In the genomic region with DNA sequence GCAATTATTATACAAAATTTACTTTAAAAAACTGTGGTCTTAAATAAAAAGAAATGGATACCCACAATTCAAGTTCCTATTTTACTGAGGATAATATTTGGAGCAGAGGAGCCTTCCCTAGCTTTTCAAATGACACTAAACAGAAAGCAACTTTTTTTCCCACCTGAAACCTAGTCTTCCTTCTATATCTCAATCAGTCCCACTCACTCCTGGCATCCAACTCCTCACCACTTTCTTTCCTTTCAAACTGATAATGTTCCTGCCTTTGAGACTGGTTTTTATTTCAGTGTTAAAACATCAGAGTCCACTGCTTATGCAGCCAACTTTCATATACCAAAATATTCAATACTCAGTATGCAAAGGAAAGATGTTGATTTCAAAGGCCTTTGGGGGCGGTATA, we compare ENCODE assay signal across 16 cellular contexts.
DNase-seq lines count a peak whose midpoint lies in the region; ATAC-seq and TF ChIP-seq lines count a peak whose summit lies in the region.
"Had no signal": no experiment of that assay in that cellular context is flagged by ENCODE, and none has a peak within 500 bp of the region (broad histone marks: within the 10 kb centered on the region; RNA-seq: fewer than 3 reads in every experiment).

No MANE protein-coding gene starts in this region.

- no peak for TF ChIP-seq CTCF in right atrium auricular region (IDR thresholded peaks at IDR 0.05)
- TF ChIP-seq CTCF in WTC11 (IDR thresholded peaks at IDR 0.05), result no peak
- no peak for TF ChIP-seq CTCF in CD4-positive, alpha-beta T cell (IDR thresholded peaks at IDR 0.05)

- POLR2A ChIA-PET in WTC11 (lab: Charles Lee), result no interaction called here
- POLR2A ChIA-PET in CD4-positive, alpha-beta T cell (lab: Charles Lee), result no interaction called here

- no peaks in the 10 kb centered on the region for H3K27me3 ChIP-seq in right cardiac atrium (ENCODE audit: control insufficient read depth, insufficient read depth)
- H3K27me3 ChIP-seq in right atrium auricular region, result no peaks in the 10 kb centered on the region
- H3K27me3 ChIP-seq in iPS-18a (ENCODE audit: control insufficient read depth, insufficient read depth, low read length), result peaks cover 18% of the 10 kb centered on the region
- H3K27me3 ChIP-seq in CD4-positive, alpha-beta T cell (ENCODE audit: control insufficient read depth, insufficient read depth, low read length), result peaks cover 6% of the 10 kb centered on the region
- H3K27me3 ChIP-seq: Peyer's patch, SJCRH30 had no signal

- H3K36me3 ChIP-seq in right atrium auricular region (no peaks in the 10 kb centered on the region), iPS-18a (ENCODE audit: control insufficient read depth, low read depth, low read length) (no peaks in the 10 kb centered on the region)
- H3K36me3 ChIP-seq: Peyer's patch, SJCRH30 had no signal

- H3K4me1 ChIP-seq in right cardiac atrium (ENCODE audit: control insufficient read depth, insufficient read depth, low read length) (no peaks in the 10 kb centered on the region), right atrium auricular region (peaks cover 0 to 14% of the 10 kb centered on the region in 2 donors), iPS-18a (ENCODE audit: control insufficient read depth, low read depth, low read length) (peaks cover 53% of the 10 kb centered on the region)
- H3K4me1 ChIP-seq: SJCRH30 had no signal

- H3K4me1 Mint-ChIP-seq in WTC11, result peaks cover 47% of the 10 kb centered on the region
- H3K4me1 Mint-ChIP-seq in CD4-positive, alpha-beta T cell (ENCODE audit: low read depth), result no peaks in the 10 kb centered on the region
- no peaks in the 10 kb centered on the region for H3K4me1 Mint-ChIP-seq in effector memory CD8-positive, alpha-beta T cell (ENCODE audit: low read depth in 2 of 2)

- peak overlapping the region; percentile 2; the same call in 1 of the 2 replicates for H3K27ac Mint-ChIP-seq in WTC11
- H3K27ac Mint-ChIP-seq in CD4-positive, alpha-beta T cell, result no peak overlapping the region
- no peak overlapping the region for H3K27ac Mint-ChIP-seq in effector memory CD8-positive, alpha-beta T cell
- H3K27ac Mint-ChIP-seq: B cell had no signal

- CTCF ChIA-PET in WTC11 (lab: Charles Lee), result interaction anchor here (1.7 kb wide), 1 partner anchor 105 kb away, joined by 5 read pairs; no protein-coding TSS in a partner anchor
- CTCF ChIA-PET in CD4-positive, alpha-beta T cell (lab: Charles Lee), result no interaction called here

- 84% methylated on average over 1 of the region's 1 CpG for WGBS in right cardiac atrium

- intact Hi-C loops in right cardiac atrium (cut with DNase I), result no loop called here
- intact Hi-C loops in CD4-positive, alpha-beta T cell (cut with DNase I, micrococcal nuclease), result no loop called here

- no peak overlapping the region for H3K9ac ChIP-seq in iPS-18a (ENCODE audit: low read length)

- ATAC-seq in right cardiac atrium (no peak), WTC11 (peak; percentile 54; the same call in 1 of the 2 replicates), HG03521 (IDR thresholded peaks at IDR 0.05; ENCODE audit: unreplicated experiment) (no peak)
- no peak for ATAC-seq in CD4-positive, alpha-beta T cell (ENCODE audit: poor library complexity)
- ATAC-seq in effector memory CD8-positive, alpha-beta T cell (replicated peaks), result no peak
- ATAC-seq: GM12878 had no signal

- H3K4me3 ChIP-seq in right cardiac atrium (ENCODE audit: low read length) (peak overlapping the region; percentile 3), right atrium auricular region (no peak overlapping the region), iPS-18a (ENCODE audit: low read length) (peak overlapping the region; percentile 21)
- H3K4me3 ChIP-seq: GM12878, Peyer's patch, SJCRH30 had no signal

- H3K36me3 Mint-ChIP-seq in WTC11, result peaks cover 2% of the 10 kb centered on the region; the same call in 1 of the 2 replicates
- no peaks in the 10 kb centered on the region for H3K36me3 Mint-ChIP-seq in CD4-positive, alpha-beta T cell (ENCODE audit: low read depth)
- no peaks in the 10 kb centered on the region for H3K36me3 Mint-ChIP-seq in effector memory CD8-positive, alpha-beta T cell (ENCODE audit: insufficient read depth)

- no peaks in the 10 kb centered on the region for H3K9me3 ChIP-seq in right cardiac atrium (ENCODE audit: control insufficient read depth, low read length)
- no peaks in the 10 kb centered on the region for H3K9me3 ChIP-seq in right atrium auricular region
- no peaks in the 10 kb centered on the region for H3K9me3 ChIP-seq in iPS-18a (ENCODE audit: control insufficient read depth, low read depth, low read length)
- H3K9me3 ChIP-seq in CD4-positive, alpha-beta T cell (ENCODE audit: control insufficient read depth, low read length), result no peaks in the 10 kb centered on the region
- H3K9me3 ChIP-seq: Peyer's patch, SJCRH30 had no signal

- DNase-seq in right cardiac atrium (no peak), right atrium auricular region (ENCODE audit: low spot score) (no peak), WTC11 (ENCODE audit: low spot score) (no peak)
- DNase-seq in CD4-positive, alpha-beta T cell, result no peak
- no peak for DNase-seq in effector memory CD8-positive, alpha-beta T cell
- DNase-seq: DND-41, GOT3, KBM-7, NCI-H226, Peyer's patch, SJCRH30, T-helper 1 cell had no signal

- peaks cover 28% of the 10 kb centered on the region for H3K27me3 Mint-ChIP-seq in WTC11 (ENCODE audit: low read depth)
- peaks cover 22% of the 10 kb centered on the region for H3K27me3 Mint-ChIP-seq in CD4-positive, alpha-beta T cell
- peaks cover 16 to 26% of the 10 kb centered on the region in 2 donors for H3K27me3 Mint-ChIP-seq in effector memory CD8-positive, alpha-beta T cell

- H3K4me3 Mint-ChIP-seq in WTC11, result no peak overlapping the region
- no peak overlapping the region for H3K4me3 Mint-ChIP-seq in CD4-positive, alpha-beta T cell
- H3K4me3 Mint-ChIP-seq in effector memory CD8-positive, alpha-beta T cell, result no peak overlapping the region
- H3K4me3 Mint-ChIP-seq: B cell had no signal

- H3K27ac ChIP-seq in right cardiac atrium (ENCODE audit: low read length), result no peak overlapping the region
- no peak overlapping the region for H3K27ac ChIP-seq in right atrium auricular region
- H3K27ac ChIP-seq in iPS-18a (ENCODE audit: low read length), result no peak overlapping the region
- no peak overlapping the region for H3K27ac ChIP-seq in CD4-positive, alpha-beta T cell (ENCODE audit: low read depth, low read length)
- H3K27ac ChIP-seq: Peyer's patch, SJCRH30 had no signal

- peaks cover 4% of the 10 kb centered on the region for H3K9me3 Mint-ChIP-seq in WTC11
- H3K9me3 Mint-ChIP-seq in CD4-positive, alpha-beta T cell, result no peaks in the 10 kb centered on the region
- no peaks in the 10 kb centered on the region for H3K9me3 Mint-ChIP-seq in effector memory CD8-positive, alpha-beta T cell

TF ChIP-seq in WTC11, 78 proteins besides CTCF, POLR2A, EP300 and RAD21 (continues in another document):
- TF ChIP-seq, protein P1, sequence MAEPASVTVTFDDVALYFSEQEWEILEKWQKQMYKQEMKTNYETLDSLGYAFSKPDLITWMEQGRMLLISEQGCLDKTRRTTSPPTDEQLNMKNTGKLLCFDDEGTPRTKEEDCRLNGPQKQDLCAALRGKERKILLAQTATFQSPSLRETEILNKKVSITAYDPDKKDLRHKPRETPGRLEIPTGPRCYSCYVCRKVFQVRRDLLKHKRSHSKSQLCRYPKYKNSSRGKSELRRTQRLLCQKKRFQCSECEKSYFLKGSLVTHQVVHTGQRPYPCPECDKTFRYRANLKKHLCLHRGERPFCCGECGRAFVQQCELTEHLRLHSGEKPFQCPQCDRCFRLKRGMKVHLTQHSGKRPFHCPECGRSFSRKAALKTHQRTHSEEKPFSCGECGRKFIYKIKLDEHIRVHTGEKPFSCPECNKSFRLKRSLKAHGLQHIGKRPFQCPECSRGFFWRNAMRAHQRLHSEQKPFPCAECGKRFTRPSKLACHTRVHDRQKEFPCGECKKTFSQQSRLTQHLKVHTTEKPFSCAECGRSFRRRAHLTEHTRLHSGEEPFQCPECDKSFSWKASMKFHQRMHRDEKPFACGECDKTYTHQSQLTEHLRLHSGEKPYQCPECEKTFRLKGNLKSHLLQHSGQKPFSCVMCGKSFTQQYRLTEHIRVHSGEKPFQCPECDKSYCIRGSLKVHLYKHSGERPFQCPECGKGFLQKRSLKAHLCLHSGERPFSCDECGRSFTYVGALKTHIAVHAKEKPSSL (CRISPR knock-in tag; conservative IDR thresholded peaks at IDR 0.05), result no peak
- TF ChIP-seq, protein P2, sequence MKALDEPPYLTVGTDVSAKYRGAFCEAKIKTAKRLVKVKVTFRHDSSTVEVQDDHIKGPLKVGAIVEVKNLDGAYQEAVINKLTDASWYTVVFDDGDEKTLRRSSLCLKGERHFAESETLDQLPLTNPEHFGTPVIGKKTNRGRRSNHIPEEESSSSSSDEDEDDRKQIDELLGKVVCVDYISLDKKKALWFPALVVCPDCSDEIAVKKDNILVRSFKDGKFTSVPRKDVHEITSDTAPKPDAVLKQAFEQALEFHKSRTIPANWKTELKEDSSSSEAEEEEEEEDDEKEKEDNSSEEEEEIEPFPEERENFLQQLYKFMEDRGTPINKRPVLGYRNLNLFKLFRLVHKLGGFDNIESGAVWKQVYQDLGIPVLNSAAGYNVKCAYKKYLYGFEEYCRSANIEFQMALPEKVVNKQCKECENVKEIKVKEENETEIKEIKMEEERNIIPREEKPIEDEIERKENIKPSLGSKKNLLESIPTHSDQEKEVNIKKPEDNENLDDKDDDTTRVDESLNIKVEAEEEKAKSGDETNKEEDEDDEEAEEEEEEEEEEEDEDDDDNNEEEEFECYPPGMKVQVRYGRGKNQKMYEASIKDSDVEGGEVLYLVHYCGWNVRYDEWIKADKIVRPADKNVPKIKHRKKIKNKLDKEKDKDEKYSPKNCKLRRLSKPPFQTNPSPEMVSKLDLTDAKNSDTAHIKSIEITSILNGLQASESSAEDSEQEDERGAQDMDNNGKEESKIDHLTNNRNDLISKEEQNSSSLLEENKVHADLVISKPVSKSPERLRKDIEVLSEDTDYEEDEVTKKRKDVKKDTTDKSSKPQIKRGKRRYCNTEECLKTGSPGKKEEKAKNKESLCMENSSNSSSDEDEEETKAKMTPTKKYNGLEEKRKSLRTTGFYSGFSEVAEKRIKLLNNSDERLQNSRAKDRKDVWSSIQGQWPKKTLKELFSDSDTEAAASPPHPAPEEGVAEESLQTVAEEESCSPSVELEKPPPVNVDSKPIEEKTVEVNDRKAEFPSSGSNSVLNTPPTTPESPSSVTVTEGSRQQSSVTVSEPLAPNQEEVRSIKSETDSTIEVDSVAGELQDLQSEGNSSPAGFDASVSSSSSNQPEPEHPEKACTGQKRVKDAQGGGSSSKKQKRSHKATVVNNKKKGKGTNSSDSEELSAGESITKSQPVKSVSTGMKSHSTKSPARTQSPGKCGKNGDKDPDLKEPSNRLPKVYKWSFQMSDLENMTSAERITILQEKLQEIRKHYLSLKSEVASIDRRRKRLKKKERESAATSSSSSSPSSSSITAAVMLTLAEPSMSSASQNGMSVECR (CRISPR knock-in tag; IDR thresholded peaks at IDR 0.05; ENCODE audit: borderline replicate concordance), result no peak
- TF ChIP-seq JAZF1 (CRISPR knock-in tag; IDR thresholded peaks at IDR 0.05), result no peak
- TF ChIP-seq KAT7 (CRISPR knock-in tag; IDR thresholded peaks at IDR 0.05; ENCODE audit: borderline replicate concordance), result no peak

Comparison
In these comparisons a context has a peak if more than half of its experiments do, and no peak if none do; other contexts are left out.
1. H3K4me3 ChIP-seq: peak in right cardiac atrium (single experiment) and iPS-18a (single experiment); none in right atrium auricular region (0 of 2).